ENCODE assay signal across 15 cellular contexts in genomic region chr1:66598670-66599069, GRCh38.
DNase-seq lines count a peak whose midpoint lies in the region; TF ChIP-seq lines count a peak whose summit lies in the region.
"Had no signal": no experiment of that assay in that cellular context is flagged by ENCODE, and none has a peak within 500 bp of the region (broad histone marks: within the 10 kb centered on the region; RNA-seq: fewer than 3 reads in every experiment).

No MANE protein-coding gene starts in this region.

- H3K4me1 Mint-ChIP-seq in Caco-2 (ENCODE audit: low read depth, unreplicated experiment) = no peaks in the 10 kb centered on the region

- H3K4me3 ChIP-seq in AG04450 (ENCODE audit: low read depth, low read length) = no peak overlapping the region
- no peak overlapping the region for H3K4me3 ChIP-seq in brain microvascular endothelial cell (ENCODE audit: low read depth, low read length)
- no peak overlapping the region for H3K4me3 ChIP-seq in Caco-2 (ENCODE audit: low read depth, low read length)
- H3K4me3 ChIP-seq: esophagus muscularis mucosa, ovary, PC-9 had no signal

- DNase-seq in AG04450 (ENCODE audit: low read depth, low spot score) = peak; percentile 59
- peak; percentile 76 for DNase-seq in HT1080 (ENCODE audit: low read depth)
- DNase-seq in brain microvascular endothelial cell = peak; percentile 82
- peak; percentile 12 for DNase-seq in left kidney (ENCODE audit: low read depth, low spot score)
- DNase-seq in NCI-H2227 treated with DMSO at 0.1 percent for 48 hours (lab: John Stamatoyannopoulos, UW) = no peak
- no peak for DNase-seq in Caco-2
- no peak for DNase-seq in NCI-H128 (lab: John Stamatoyannopoulos, UW; ENCODE audit: unreplicated experiment)
- no peak for DNase-seq in NCI-H2081 (lab: John Stamatoyannopoulos, UW)
- DNase-seq: activated T-cell treated with anti-CD3 and anti-CD28 coated beads, Interleukin-2, amount 50 U/mL, for 4 hours; BE2C; ovary; PC-9; substantia nigra had no signal

- H3K27ac ChIP-seq in AG04450 (ENCODE audit: low read depth, low read length) (no peak overlapping the region), brain microvascular endothelial cell (peak overlapping the region; percentile 78)
- H3K27ac ChIP-seq: esophagus muscularis mucosa, ovary, PC-9 had no signal

- no peak overlapping the region for H3K27ac Mint-ChIP-seq in Caco-2 (ENCODE audit: unreplicated experiment)

- H3K27me3 ChIP-seq in AG04450 (ENCODE audit: control insufficient read depth, insufficient read depth, low read length) (no peaks in the 10 kb centered on the region), brain microvascular endothelial cell (replicated peaks) (no peaks in the 10 kb centered on the region), Caco-2 (replicated peaks; ENCODE audit: control insufficient read depth, insufficient read depth, low read length) (no peaks in the 10 kb centered on the region)
- H3K27me3 ChIP-seq: BE2C, esophagus muscularis mucosa, ovary had no signal

- no peak overlapping the region for H3K4me3 Mint-ChIP-seq in Caco-2 (ENCODE audit: unreplicated experiment)
- H3K4me3 Mint-ChIP-seq: activated T-cell treated with anti-CD3 and anti-CD28 coated beads, Interleukin-2, amount 50 U/mL, for 4 hours; brain had no signal

- in situ Hi-C loops in brain microvascular endothelial cell (cut with HindIII; ENCODE audit: low pct_ligation_motif_present, low sequenced_read_pairs) = no loop called here

- TF ChIP-seq CTCF in AG04450 (IDR thresholded peaks at IDR 0.05; ENCODE audit: low read depth, low read length) (no peak), brain microvascular endothelial cell (IDR thresholded peaks at IDR 0.05; ENCODE audit: low read depth, low read length, missing control alignments) (no peak), Caco-2 (IDR thresholded peaks at IDR 0.05; ENCODE audit: insufficient read depth in 1 of 2, low read depth in 1 of 2, low read length in 1 of 2, severe bottlenecking in 1 of 2, unreplicated experiment in 1 of 2) (no peak)

- no peaks in the 10 kb centered on the region for H3K9me3 ChIP-seq in AG04450 (ENCODE audit: control insufficient read depth, insufficient read depth, low read length)
- H3K9me3 ChIP-seq in Caco-2 = no peaks in the 10 kb centered on the region
- H3K9me3 ChIP-seq: BE2C, esophagus muscularis mucosa, ovary had no signal

- BruUV-seq in Caco-2 (replicated peaks; lab: Mats Ljungman, UMichigan) = no TSS peak

- peaks cover 2% of the 10 kb centered on the region for H3K36me3 ChIP-seq in brain microvascular endothelial cell (replicated peaks)
- H3K36me3 ChIP-seq in Caco-2 (ENCODE audit: control insufficient read depth, insufficient read depth, low read length) = no peaks in the 10 kb centered on the region; the same call in 1 of the 2 replicates
- H3K36me3 ChIP-seq: BE2C, esophagus muscularis mucosa, ovary had no signal

- CTCF ChIA-PET in AG04450 (lab: Charles Lee) = no interaction called here
- CTCF ChIA-PET in Caco-2 (lab: Charles Lee) = no interaction called here

- H3K4me1 ChIP-seq in Caco-2 = no peaks in the 10 kb centered on the region
- H3K4me1 ChIP-seq: BE2C, esophagus muscularis mucosa had no signal

- no peaks in the 10 kb centered on the region for H3K27me3 Mint-ChIP-seq in Caco-2 (ENCODE audit: insufficient read depth, unreplicated experiment)
- H3K27me3 Mint-ChIP-seq: brain had no signal

- H3K36me3 Mint-ChIP-seq in Caco-2 (ENCODE audit: insufficient read depth, unreplicated experiment) = no peaks in the 10 kb centered on the region

- intact Hi-C loops in Caco-2 (cut with micrococcal nuclease; ENCODE audit: unreplicated experiment) = no loop called here

- H3K9me3 Mint-ChIP-seq in Caco-2 (ENCODE audit: unreplicated experiment) = peaks cover 21% of the 10 kb centered on the region
- H3K9me3 Mint-ChIP-seq: activated T-cell treated with anti-CD3 and anti-CD28 coated beads, Interleukin-2, amount 50 U/mL, for 4 hours had no signal

- POLR2A ChIA-PET in AG04450 (lab: Yijun Ruan, JAX) (no interaction called here), Caco-2 (lab: Charles Lee) (no interaction called here)

Comparison
In these comparisons a context has a peak if more than half of its experiments do, and no peak if none do; other contexts are left out.
1. DNase-seq: peak in AG04450 (single experiment), HT1080 (single experiment), brain microvascular endothelial cell (single experiment) and left kidney (single experiment); none in NCI-H2227 treated with DMSO at 0.1 percent for 48 hours (single experiment), Caco-2 (0 of 2), NCI-H128 (single experiment) and NCI-H2081 (0 of 2).